ENCODE assay signal across 20 cellular contexts in genomic region chr11:18397921-18398320, GRCh38. TPM values are rescaled to one million over a fixed set of nuclear protein-coding genes. Genes with fewer than 3 reads are reported as not detected.
A peak's percentile ranks its signal among the peaks of the same experiment; 100 is the strongest.
DNase-seq lines count a peak whose midpoint lies in the region; ATAC-seq and TF ChIP-seq lines count a peak whose summit lies in the region.
"Had no signal": no experiment of that assay in that cellular context is flagged by ENCODE, and none has a peak within 500 bp of the region (broad histone marks: within the 10 kb centered on the region; RNA-seq: fewer than 3 reads in every experiment).

No MANE protein-coding gene starts in this region.

- no peaks in the 10 kb centered on the region for H3K9me2 ChIP-seq in hepatocyte (replicated peaks; ENCODE audit: insufficient read depth)

- H3K27me3 ChIP-seq in BLaER1 = no peaks in the 10 kb centered on the region
- no peaks in the 10 kb centered on the region for H3K27me3 ChIP-seq in CD4-positive, alpha-beta memory T cell (ENCODE audit: insufficient read depth, low read length)
- H3K27me3 ChIP-seq in mesenchymal stem cell (ENCODE audit: control insufficient read depth in 1 of 2, insufficient read depth in 1 of 2, low read length in 2 of 2) = no peaks in the 10 kb centered on the region
- H3K27me3 ChIP-seq in hepatocyte = no peaks in the 10 kb centered on the region
- H3K27me3 ChIP-seq: ascending aorta, esophagus muscularis mucosa, pancreas, SJSA1, vagina had no signal

- H2AFZ ChIP-seq in mesenchymal stem cell (ENCODE audit: low read depth, low read length) (no peak overlapping the region), hepatocyte (no peak overlapping the region)

- peaks cover 1% of the 10 kb centered on the region for H3K79me1 ChIP-seq in mesenchymal stem cell (replicated peaks; ENCODE audit: low read length, poor library complexity, severe bottlenecking)

- ATAC-seq in activated CD8-positive, alpha-beta T cell treated with anti-CD3 and anti-CD28 coated beads for 36 hours = no peak
- no peak for ATAC-seq in HG03039 (IDR thresholded peaks at IDR 0.05; ENCODE audit: unreplicated experiment)
- ATAC-seq: pancreas had no signal

- DNase-seq in CD4-positive, alpha-beta memory T cell = no peak
- DNase-seq in activated CD8-positive, alpha-beta T cell treated with anti-CD3 and anti-CD28 coated beads for 36 hours = no peak
- DNase-seq in mesenchymal stem cell = no peak
- no peak for DNase-seq in hepatocyte (ENCODE audit: low spot score)
- DNase-seq in NCI-H128 (lab: John Stamatoyannopoulos, UW; ENCODE audit: unreplicated experiment) = no peak
- DNase-seq: dermis blood vessel endothelial cell, IMR-90, midbrain, NCI-H1417 treated with DMSO at 0.1 percent for 48 hours, NCI-H2227 treated with DMSO at 0.1 percent for 48 hours, pancreas had no signal

- H3K9ac ChIP-seq in BLaER1 (no peak overlapping the region), mesenchymal stem cell (ENCODE audit: low read length) (peak overlapping the region; percentile 99)

- no peak overlapping the region for H3K14ac ChIP-seq in mesenchymal stem cell (ENCODE audit: low read length in 2 of 2)

- peaks cover 67% of the 10 kb centered on the region for H3K36me3 ChIP-seq in BLaER1
- peaks cover 49% of the 10 kb centered on the region for H3K36me3 ChIP-seq in CD4-positive, alpha-beta memory T cell (ENCODE audit: insufficient read depth, low read length)
- H3K36me3 ChIP-seq in mesenchymal stem cell (ENCODE audit: control insufficient read depth in 1 of 2, insufficient read depth in 2 of 2, low read depth in 1 of 2, low read length in 2 of 2) = peaks cover 14 to 61% of the 10 kb centered on the region in 2 experiments
- no peaks in the 10 kb centered on the region for H3K36me3 ChIP-seq in hepatocyte (replicated peaks; ENCODE audit: insufficient read depth, low read depth)

- H3K4me1 ChIP-seq in BLaER1 = peaks cover 46% of the 10 kb centered on the region
- peaks cover 34% of the 10 kb centered on the region for H3K4me1 ChIP-seq in CD4-positive, alpha-beta memory T cell (ENCODE audit: insufficient read depth, low read length)
- H3K4me1 ChIP-seq in mesenchymal stem cell (ENCODE audit: control insufficient read depth, insufficient read depth, low read depth, low read length) = peaks cover 16% of the 10 kb centered on the region
- peaks cover 14% of the 10 kb centered on the region for H3K4me1 ChIP-seq in hepatocyte (ENCODE audit: insufficient read depth)

- peaks cover 0 to 2% (median 0%) of the 10 kb centered on the region in 8 donors for H3K9me3 Mint-ChIP-seq in CD4-positive, alpha-beta memory T cell
- no peaks in the 10 kb centered on the region for H3K9me3 Mint-ChIP-seq in activated CD8-positive, alpha-beta T cell treated with anti-CD3 and anti-CD28 coated beads for 36 hours
- H3K9me3 Mint-ChIP-seq: CD14-positive monocyte had no signal

- H3K23ac ChIP-seq in mesenchymal stem cell (ENCODE audit: low read length in 2 of 2) = no peak overlapping the region

- H4K8ac ChIP-seq in mesenchymal stem cell (ENCODE audit: low read length) = no peak overlapping the region

- H3K9me3 ChIP-seq in BLaER1 (no peaks in the 10 kb centered on the region), mesenchymal stem cell (ENCODE audit: control insufficient read depth, low read length) (no peaks in the 10 kb centered on the region), hepatocyte (ENCODE audit: low read depth) (no peaks in the 10 kb centered on the region)
- no peaks in the 10 kb centered on the region for H3K9me3 ChIP-seq in CD4-positive, alpha-beta memory T cell (ENCODE audit: control insufficient read depth in 1 of 2, low read length in 2 of 2)
- H3K9me3 ChIP-seq: ascending aorta, esophagus muscularis mucosa, HAP-1, pancreas, SJSA1, vagina had no signal

- peak overlapping the region in 3 of 8 donors; percentile 7 to 34 (median 17) for H3K4me3 Mint-ChIP-seq in CD4-positive, alpha-beta memory T cell
- H3K4me3 Mint-ChIP-seq in activated CD8-positive, alpha-beta T cell treated with anti-CD3 and anti-CD28 coated beads for 36 hours = peak overlapping the region; percentile 95
- H3K4me3 Mint-ChIP-seq: CD14-positive monocyte had no signal

- H3K4me2 ChIP-seq in BLaER1 = peak overlapping the region; percentile 86
- no peak overlapping the region for H3K4me2 ChIP-seq in mesenchymal stem cell (ENCODE audit: low read length, poor library complexity, severe bottlenecking)
- no peak overlapping the region for H3K4me2 ChIP-seq in hepatocyte

- no peak overlapping the region for H3K4ac ChIP-seq in mesenchymal stem cell (ENCODE audit: low read depth in 1 of 2, low read length in 2 of 2)

- H2AK5ac ChIP-seq in mesenchymal stem cell (ENCODE audit: low read length, severe bottlenecking) = no peak overlapping the region

- intact Hi-C loops in CD4-positive, alpha-beta memory T cell (cut with micrococcal nuclease) = loop anchor here (10.0 kb wide), 1 partner anchor 1113 kb away; no protein-coding TSS in a partner anchor
- intact Hi-C loops in activated CD8-positive, alpha-beta T cell treated with anti-CD3 and anti-CD28 coated beads for 36 hours (cut with micrococcal nuclease) = no loop called here

- no peak overlapping the region for H2BK120ac ChIP-seq in mesenchymal stem cell (ENCODE audit: low read depth, low read length)

- peaks cover 0 to 2% of the 10 kb centered on the region in 2 donors for H3K27me3 Mint-ChIP-seq in CD4-positive, alpha-beta memory T cell
- no peaks in the 10 kb centered on the region for H3K27me3 Mint-ChIP-seq in activated CD8-positive, alpha-beta T cell treated with anti-CD3 and anti-CD28 coated beads for 36 hours

- H3K36me3 Mint-ChIP-seq in CD4-positive, alpha-beta memory T cell = peaks cover 40 to 71% of the 10 kb centered on the region in 2 donors
- H3K36me3 Mint-ChIP-seq in activated CD8-positive, alpha-beta T cell treated with anti-CD3 and anti-CD28 coated beads for 36 hours (ENCODE audit: low read depth) = peaks cover 77% of the 10 kb centered on the region

- H3K18ac ChIP-seq in mesenchymal stem cell (ENCODE audit: low read depth in 1 of 2, low read length in 2 of 2) = no peak overlapping the region

- H3K27ac Mint-ChIP-seq in CD4-positive, alpha-beta memory T cell = peak overlapping the region in 6 of 7 donors; percentile 25 to 77 (median 61)
- peak overlapping the region; percentile 73 for H3K27ac Mint-ChIP-seq in activated CD8-positive, alpha-beta T cell treated with anti-CD3 and anti-CD28 coated beads for 36 hours

- CTCF ChIA-PET in CD4-positive, alpha-beta memory T cell (lab: Charles Lee; ENCODE audit: partially characterized antibody) = no interaction called here
- CTCF ChIA-PET in activated CD8-positive, alpha-beta T cell treated with anti-CD3 and anti-CD28 coated beads for 36 hours (lab: Charles Lee) = no interaction called here

- H3K4me1 Mint-ChIP-seq in CD4-positive, alpha-beta memory T cell = peaks cover 15 to 54% (median 25%) of the 10 kb centered on the region in 4 donors
- H3K4me1 Mint-ChIP-seq in activated CD8-positive, alpha-beta T cell treated with anti-CD3 and anti-CD28 coated beads for 36 hours (ENCODE audit: low read depth) = peaks cover 41% of the 10 kb centered on the region

- H3K27ac ChIP-seq in BLaER1 = no peak overlapping the region
- no peak overlapping the region for H3K27ac ChIP-seq in CD4-positive, alpha-beta memory T cell (ENCODE audit: low read depth, low read length)
- H3K27ac ChIP-seq in mesenchymal stem cell (ENCODE audit: low read length, poor library complexity, severe bottlenecking) = no peak overlapping the region
- H3K27ac ChIP-seq in hepatocyte = no peak overlapping the region
- H3K27ac ChIP-seq: ascending aorta, esophagus muscularis mucosa, pancreas, SJSA1, vagina had no signal

- H3K79me2 ChIP-seq in hepatocyte = peaks cover 41% of the 10 kb centered on the region

- H2BK12ac ChIP-seq in mesenchymal stem cell (ENCODE audit: low read length in 2 of 2) = no peak overlapping the region

- peaks cover 84% of the 10 kb centered on the region for H4K20me1 ChIP-seq in BLaER1
- H4K20me1 ChIP-seq in hepatocyte (ENCODE audit: insufficient read depth, poor library complexity, severe bottlenecking) = peaks cover 38% of the 10 kb centered on the region

- H2BK15ac ChIP-seq in mesenchymal stem cell (ENCODE audit: low read depth, poor library complexity, severe bottlenecking) = no peak overlapping the region

- POLR2A ChIA-PET in CD4-positive, alpha-beta memory T cell (lab: Charles Lee; ENCODE audit: partially characterized antibody) = interaction anchor here (0.8 to 7.3 kb wide), 4 partner anchors 10 to 129 kb away, joined by 4 to 266 read pairs (median 113); partner anchors contain the start of genes GTF2H1, HPS5 and TSG101
- POLR2A ChIA-PET in activated CD8-positive, alpha-beta T cell treated with anti-CD3 and anti-CD28 coated beads for 36 hours (lab: Charles Lee) = interaction anchor here (0.6 to 7.3 kb wide), 7 partner anchors 9 to 128 kb away, joined by 3 to 83 read pairs (median 4); partner anchors contain the start of genes GTF2H1 and HPS5

- no peak overlapping the region for H4K91ac ChIP-seq in mesenchymal stem cell (ENCODE audit: low read length)

- H3K4me3 ChIP-seq in BLaER1 = 0 out of 2 replicates have a peak overlapping the region, but pooled peaks have one; percentile 1
- H3K4me3 ChIP-seq in CD4-positive, alpha-beta memory T cell (ENCODE audit: low read length in 2 of 2) = no peak overlapping the region
- no peak overlapping the region for H3K4me3 ChIP-seq in mesenchymal stem cell (ENCODE audit: insufficient read depth in 1 of 2, low read depth in 1 of 2, low read length in 2 of 2)
- no peak overlapping the region for H3K4me3 ChIP-seq in hepatocyte
- H3K4me3 ChIP-seq: esophagus muscularis mucosa, HAP-1, pancreas, SJSA1, vagina had no signal

- 86% methylated on average over 1 of the region's 3 CpGs for WGBS in mesenchymal stem cell
- WGBS in hepatocyte (ENCODE audit: low lambda C conversion rate, missing lambda C conversion rate) = 97% methylated on average over 3 of the region's 3 CpGs

- TF ChIP-seq CTCF in activated CD8-positive, alpha-beta T cell treated with anti-CD3 and anti-CD28 coated beads for 36 hours (IDR thresholded peaks at IDR 0.05) = no peak
- TF ChIP-seq CTCF in hepatocyte (IDR thresholded peaks at IDR 0.05; ENCODE audit: poor library complexity) = no peak

- H2BK5ac ChIP-seq in mesenchymal stem cell (ENCODE audit: low read depth, low read length, poor library complexity, severe bottlenecking) = no peak overlapping the region

RNA-seq across cellular contexts. Expression of gene LDHA, which starts 3.6 kb away (rescaled TPM):
- 100 to 1,000 TPM; 131 to 135 TPM for total RNA-seq in CD4-positive, alpha-beta memory T cell
- polyA plus RNA-seq in CD4-positive, alpha-beta memory T cell = 100 to 1,000 TPM; 556 to 720 TPM
- 1,000 to 10,000 TPM; 2,418 to 2,447 TPM for total RNA-seq in activated CD8-positive, alpha-beta T cell treated with anti-CD3 and anti-CD28 coated beads for 36 hours
- 404 TPM for polyA plus RNA-seq in mesenchymal stem cell (2013, experiment 1 of 2)
- 417 TPM for polyA plus RNA-seq in mesenchymal stem cell (2013, experiment 2 of 2)
- 380 and 421 TPM in 2 replicates for total RNA-seq in hepatocyte
- polyA plus RNA-seq in hepatocyte = 727 and 746 TPM in 2 replicates

RNA-seq across cellular contexts. Expression of gene LDHC, which starts 14.2 kb away (rescaled TPM):
- not detected for total RNA-seq in CD4-positive, alpha-beta memory T cell
- not detected for polyA plus RNA-seq in CD4-positive, alpha-beta memory T cell
- not detected for total RNA-seq in activated CD8-positive, alpha-beta T cell treated with anti-CD3 and anti-CD28 coated beads for 36 hours
- 0.22 TPM for polyA plus RNA-seq in mesenchymal stem cell (2013, experiment 1 of 2)
- polyA plus RNA-seq in mesenchymal stem cell (2013, experiment 2 of 2) = 0.29 TPM
- 0.57 and 2.6 TPM in 2 replicates for total RNA-seq in hepatocyte
- polyA plus RNA-seq in hepatocyte = 1.7 and 2.9 TPM in 2 replicates
- total RNA-seq: ascending aorta, esophagus muscularis mucosa, IMR-90, vagina had no signal
- polyA plus RNA-seq: CD14-positive monocyte, IMR-90, keratinocyte had no signal

RNA-seq across cellular contexts. Expression of gene LDHAL6A, which starts 57.7 kb away (rescaled TPM):
- total RNA-seq in CD4-positive, alpha-beta memory T cell = under 1 TPM; 0.20 to 0.42 TPM
- polyA plus RNA-seq in CD4-positive, alpha-beta memory T cell = not detected
- total RNA-seq in activated CD8-positive, alpha-beta T cell treated with anti-CD3 and anti-CD28 coated beads for 36 hours = not detected
- not detected for polyA plus RNA-seq in mesenchymal stem cell (2013, experiment 1 of 2)
- not detected for polyA plus RNA-seq in mesenchymal stem cell (2013, experiment 2 of 2)
- total RNA-seq in hepatocyte = not detected in 2 replicates
- 0.06 TPM in 1 of 2 replicates, not detected in the other for polyA plus RNA-seq in hepatocyte
- total RNA-seq: ascending aorta, dermis blood vessel endothelial cell, esophagus muscularis mucosa, IMR-90, pancreas, SJSA1, vagina had no signal
- polyA plus RNA-seq: CD14-positive monocyte, IMR-90, keratinocyte had no signal
